Comparison of ENCODE assay signal across 8 cellular contexts in genomic region chr7:22173884-22174573, GRCh38.
DNase-seq lines count a peak whose midpoint lies in the region; ATAC-seq lines count a peak whose summit lies in the region.

No MANE protein-coding gene starts in this region.

- H3K27ac Mint-ChIP-seq in T-helper 2 cell treated with Interferon-gamma antibody and Interleukin-4, amounts not matched to agents 5 μg/mL and 100 μg/mL, for 36 hours: peak overlapping the region; percentile 72
- peak overlapping the region; percentile 43 for H3K27ac Mint-ChIP-seq in stimulated activated effector memory CD8-positive, alpha-beta T cell treated with anti-CD3 and anti-CD28 coated beads, Interleukin-12 subunit alpha, Interleukin-12 subunit beta, amount 100 ng/mL, for 72 hours

- no peaks in the 10 kb centered on the region for H3K36me3 Mint-ChIP-seq in T-helper 2 cell treated with Interferon-gamma antibody and Interleukin-4, amounts not matched to agents 5 μg/mL and 100 μg/mL, for 36 hours (ENCODE audit: low read depth)
- no peaks in the 10 kb centered on the region for H3K36me3 Mint-ChIP-seq in stimulated activated effector memory CD8-positive, alpha-beta T cell treated with anti-CD3 and anti-CD28 coated beads, Interleukin-12 subunit alpha, Interleukin-12 subunit beta, amount 100 ng/mL, for 72 hours

- H3K4me1 Mint-ChIP-seq in T-helper 2 cell treated with Interferon-gamma antibody and Interleukin-4, amounts not matched to agents 5 μg/mL and 100 μg/mL, for 36 hours (ENCODE audit: low read depth): peaks cover 19% of the 10 kb centered on the region
- peaks cover 10% of the 10 kb centered on the region for H3K4me1 Mint-ChIP-seq in stimulated activated effector memory CD8-positive, alpha-beta T cell treated with anti-CD3 and anti-CD28 coated beads, Interleukin-12 subunit alpha, Interleukin-12 subunit beta, amount 100 ng/mL, for 72 hours

- H3K4me3 Mint-ChIP-seq in T-helper 2 cell treated with Interferon-gamma antibody and Interleukin-4, amounts not matched to agents 5 μg/mL and 100 μg/mL, for 36 hours: peak overlapping the region; percentile 66
- peak overlapping the region; percentile 3 for H3K4me3 Mint-ChIP-seq in stimulated activated effector memory CD8-positive, alpha-beta T cell treated with anti-CD3 and anti-CD28 coated beads, Interleukin-12 subunit alpha, Interleukin-12 subunit beta, amount 100 ng/mL, for 72 hours

- no peaks in the 10 kb centered on the region for H3K9me3 Mint-ChIP-seq in T-helper 2 cell treated with Interferon-gamma antibody and Interleukin-4, amounts not matched to agents 5 μg/mL and 100 μg/mL, for 36 hours
- H3K9me3 Mint-ChIP-seq in stimulated activated effector memory CD8-positive, alpha-beta T cell treated with anti-CD3 and anti-CD28 coated beads, Interleukin-12 subunit alpha, Interleukin-12 subunit beta, amount 100 ng/mL, for 72 hours: no peaks in the 10 kb centered on the region

- ATAC-seq in GM18907 (IDR thresholded peaks at IDR 0.05; ENCODE audit: unreplicated experiment) (peak; percentile 98), HG03066 (IDR thresholded peaks at IDR 0.05; ENCODE audit: low read depth, unreplicated experiment) (peak; percentile 88)
- ATAC-seq in stimulated activated effector memory CD8-positive, alpha-beta T cell treated with anti-CD3 and anti-CD28 coated beads, Interleukin-12 subunit alpha, Interleukin-12 subunit beta, amount 100 ng/mL, for 72 hours: peak; percentile 91

- DNase-seq in CD1c-positive myeloid dendritic cell (ENCODE audit: extremely low spot score) (peak; percentile 51), NCI-H1436 treated with DMSO at 0.1 percent for 48 hours (lab: John Stamatoyannopoulos, UW) (no peak), NCI-H1105 (lab: John Stamatoyannopoulos, UW) (no peak), NCI-H2029 (lab: John Stamatoyannopoulos, UW) (no peak)
- DNase-seq in T-helper 2 cell treated with Interferon-gamma antibody and Interleukin-4, amounts not matched to agents 5 μg/mL and 100 μg/mL, for 36 hours (ENCODE audit: low spot score): peak; percentile 43
- peak in 1 of 2 donors; percentile 59 for DNase-seq in stimulated activated effector memory CD8-positive, alpha-beta T cell treated with anti-CD3 and anti-CD28 coated beads, Interleukin-12 subunit alpha, Interleukin-12 subunit beta, amount 100 ng/mL, for 72 hours (ENCODE audit: low spot score in 2 of 2)

- H3K27me3 Mint-ChIP-seq in T-helper 2 cell treated with Interferon-gamma antibody and Interleukin-4, amounts not matched to agents 5 μg/mL and 100 μg/mL, for 36 hours (ENCODE audit: low read depth): peaks cover 8% of the 10 kb centered on the region

Comparison
In these comparisons a context has a peak if more than half of its experiments do, and no peak if none do; other contexts are left out.
1. DNase-seq: peak in CD1c-positive myeloid dendritic cell (single experiment) and T-helper 2 cell treated with Interferon-gamma antibody and Interleukin-4, amounts not matched to agents 5 μg/mL and 100 μg/mL, for 36 hours (single experiment); none in NCI-H1436 treated with DMSO at 0.1 percent for 48 hours (single experiment), NCI-H1105 (single experiment) and NCI-H2029 (single experiment).
2. Peak in every context shown above with its lines, with median percentiles within 50 percentile points of each other: ATAC-seq.